ENCODE assay signal across 1 cellular context in the genomic region with DNA sequence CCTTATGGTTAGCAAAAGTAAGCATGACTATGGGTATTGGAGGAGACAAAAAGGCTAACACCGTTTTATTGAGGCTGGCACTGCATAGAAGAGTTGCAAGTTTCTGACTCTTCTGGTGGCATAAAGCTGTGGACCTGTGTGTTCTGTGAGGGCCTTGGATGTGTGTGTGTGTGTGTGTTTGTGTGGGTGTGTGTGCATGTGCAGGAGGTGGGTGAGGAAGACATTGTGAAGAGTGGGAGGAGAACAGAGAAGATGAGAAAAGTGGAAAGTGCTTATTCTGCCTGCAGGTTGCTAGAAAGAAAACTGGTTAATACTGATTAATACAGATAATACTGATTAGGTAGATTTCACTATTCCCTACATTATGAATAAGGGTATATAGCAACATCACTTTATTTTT.
TF ChIP-seq lines count a peak whose summit lies in the region.

No MANE protein-coding gene starts in this region.

TF ChIP-seq in K562, 482 proteins besides CTCF, POLR2A, EP300 and RAD21 (continued from another document):
- TF ChIP-seq SAP30 (IDR thresholded peaks at IDR 0.05; ENCODE audit: borderline replicate concordance, insufficient read depth, low read depth, low read length, poor library complexity, severe bottlenecking) (no peak), MAFK (IDR thresholded peaks at IDR 0.05; ENCODE audit: low read length) (no peak), ZNF586 (CRISPR knock-in tag; conservative IDR thresholded peaks at IDR 0.05) (no peak), NFE2 (IDR thresholded peaks at IDR 0.05; ENCODE audit: low read depth) (no peak), NFIC (IDR thresholded peaks at IDR 0.05) (no peak)
- TF ChIP-seq, protein P1, sequence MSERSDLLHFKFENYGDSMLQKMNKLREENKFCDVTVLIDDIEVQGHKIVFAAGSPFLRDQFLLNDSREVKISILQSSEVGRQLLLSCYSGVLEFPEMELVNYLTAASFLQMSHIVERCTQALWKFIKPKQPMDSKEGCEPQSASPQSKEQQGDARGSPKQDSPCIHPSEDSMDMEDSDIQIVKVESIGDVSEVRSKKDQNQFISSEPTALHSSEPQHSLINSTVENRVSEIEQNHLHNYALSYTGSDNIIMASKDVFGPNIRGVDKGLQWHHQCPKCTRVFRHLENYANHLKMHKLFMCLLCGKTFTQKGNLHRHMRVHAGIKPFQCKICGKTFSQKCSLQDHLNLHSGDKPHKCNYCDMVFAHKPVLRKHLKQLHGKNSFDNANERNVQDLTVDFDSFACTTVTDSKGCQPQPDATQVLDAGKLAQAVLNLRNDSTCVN (CRISPR knock-in tag; IDR thresholded peaks at IDR 0.05): peak; percentile 72; the same call in 1 of the 2 replicates
